1 cellular context compared by ENCODE assay signal in the genomic region with DNA sequence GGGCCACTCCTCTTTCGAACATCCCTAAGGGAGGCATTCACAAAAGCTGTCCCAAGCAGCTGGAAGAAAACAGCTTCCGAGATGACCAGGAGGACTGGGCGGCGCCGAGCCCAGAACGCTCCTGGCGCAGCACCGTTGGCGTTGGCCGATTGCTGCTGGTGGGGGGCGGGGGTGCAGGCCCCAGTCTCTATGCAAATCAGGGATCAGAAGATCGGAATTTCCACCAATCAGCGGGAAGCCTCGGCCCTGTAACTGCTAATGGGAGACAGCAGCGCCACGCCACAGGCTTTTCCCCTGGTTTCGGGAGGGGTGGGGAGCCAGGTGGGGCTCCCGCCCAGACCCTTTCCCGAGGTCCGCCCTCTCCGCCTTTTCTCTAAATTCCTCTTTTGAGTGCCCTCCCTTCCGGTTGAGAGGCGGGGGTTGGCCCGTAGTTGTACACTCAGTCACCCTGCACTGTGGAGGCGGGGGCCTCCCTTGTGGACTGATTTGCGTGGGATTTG.
TF ChIP-seq lines count a peak whose summit lies in the region.

No MANE protein-coding gene starts in this region.

TF ChIP-seq in WTC11, 78 proteins besides CTCF, POLR2A, EP300 and RAD21 (continued from another document):
- TF ChIP-seq, protein P1, sequence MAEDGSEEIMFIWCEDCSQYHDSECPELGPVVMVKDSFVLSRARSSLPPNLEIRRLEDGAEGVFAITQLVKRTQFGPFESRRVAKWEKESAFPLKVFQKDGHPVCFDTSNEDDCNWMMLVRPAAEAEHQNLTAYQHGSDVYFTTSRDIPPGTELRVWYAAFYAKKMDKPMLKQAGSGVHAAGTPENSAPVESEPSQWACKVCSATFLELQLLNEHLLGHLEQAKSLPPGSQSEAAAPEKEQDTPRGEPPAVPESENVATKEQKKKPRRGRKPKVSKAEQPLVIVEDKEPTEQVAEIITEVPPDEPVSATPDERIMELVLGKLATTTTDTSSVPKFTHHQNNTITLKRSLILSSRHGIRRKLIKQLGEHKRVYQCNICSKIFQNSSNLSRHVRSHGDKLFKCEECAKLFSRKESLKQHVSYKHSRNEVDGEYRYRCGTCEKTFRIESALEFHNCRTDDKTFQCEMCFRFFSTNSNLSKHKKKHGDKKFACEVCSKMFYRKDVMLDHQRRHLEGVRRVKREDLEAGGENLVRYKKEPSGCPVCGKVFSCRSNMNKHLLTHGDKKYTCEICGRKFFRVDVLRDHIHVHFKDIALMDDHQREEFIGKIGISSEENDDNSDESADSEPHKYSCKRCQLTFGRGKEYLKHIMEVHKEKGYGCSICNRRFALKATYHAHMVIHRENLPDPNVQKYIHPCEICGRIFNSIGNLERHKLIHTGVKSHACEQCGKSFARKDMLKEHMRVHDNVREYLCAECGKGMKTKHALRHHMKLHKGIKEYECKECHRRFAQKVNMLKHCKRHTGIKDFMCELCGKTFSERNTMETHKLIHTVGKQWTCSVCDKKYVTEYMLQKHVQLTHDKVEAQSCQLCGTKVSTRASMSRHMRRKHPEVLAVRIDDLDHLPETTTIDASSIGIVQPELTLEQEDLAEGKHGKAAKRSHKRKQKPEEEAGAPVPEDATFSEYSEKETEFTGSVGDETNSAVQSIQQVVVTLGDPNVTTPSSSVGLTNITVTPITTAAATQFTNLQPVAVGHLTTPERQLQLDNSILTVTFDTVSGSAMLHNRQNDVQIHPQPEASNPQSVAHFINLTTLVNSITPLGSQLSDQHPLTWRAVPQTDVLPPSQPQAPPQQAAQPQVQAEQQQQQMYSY (CRISPR knock-in tag; IDR thresholded peaks at IDR 0.05) = peak; percentile 57
- TF ChIP-seq NFYB (CRISPR knock-in tag; conservative IDR thresholded peaks at IDR 0.05; ENCODE audit: low read depth) = peak; percentile 68
- TF ChIP-seq HMGA2 (CRISPR knock-in tag; IDR thresholded peaks at IDR 0.05) = no peak
- TF ChIP-seq GRHL2 (CRISPR knock-in tag; IDR thresholded peaks at IDR 0.05; ENCODE audit: insufficient replicate concordance, severe bottlenecking) = no peak
- no peak for TF ChIP-seq ZNF423 (CRISPR knock-in tag; IDR thresholded peaks at IDR 0.05)
- TF ChIP-seq, protein P2, sequence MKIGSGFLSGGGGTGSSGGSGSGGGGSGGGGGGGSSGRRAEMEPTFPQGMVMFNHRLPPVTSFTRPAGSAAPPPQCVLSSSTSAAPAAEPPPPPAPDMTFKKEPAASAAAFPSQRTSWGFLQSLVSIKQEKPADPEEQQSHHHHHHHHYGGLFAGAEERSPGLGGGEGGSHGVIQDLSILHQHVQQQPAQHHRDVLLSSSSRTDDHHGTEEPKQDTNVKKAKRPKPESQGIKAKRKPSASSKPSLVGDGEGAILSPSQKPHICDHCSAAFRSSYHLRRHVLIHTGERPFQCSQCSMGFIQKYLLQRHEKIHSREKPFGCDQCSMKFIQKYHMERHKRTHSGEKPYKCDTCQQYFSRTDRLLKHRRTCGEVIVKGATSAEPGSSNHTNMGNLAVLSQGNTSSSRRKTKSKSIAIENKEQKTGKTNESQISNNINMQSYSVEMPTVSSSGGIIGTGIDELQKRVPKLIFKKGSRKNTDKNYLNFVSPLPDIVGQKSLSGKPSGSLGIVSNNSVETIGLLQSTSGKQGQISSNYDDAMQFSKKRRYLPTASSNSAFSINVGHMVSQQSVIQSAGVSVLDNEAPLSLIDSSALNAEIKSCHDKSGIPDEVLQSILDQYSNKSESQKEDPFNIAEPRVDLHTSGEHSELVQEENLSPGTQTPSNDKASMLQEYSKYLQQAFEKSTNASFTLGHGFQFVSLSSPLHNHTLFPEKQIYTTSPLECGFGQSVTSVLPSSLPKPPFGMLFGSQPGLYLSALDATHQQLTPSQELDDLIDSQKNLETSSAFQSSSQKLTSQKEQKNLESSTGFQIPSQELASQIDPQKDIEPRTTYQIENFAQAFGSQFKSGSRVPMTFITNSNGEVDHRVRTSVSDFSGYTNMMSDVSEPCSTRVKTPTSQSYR (CRISPR knock-in tag; IDR thresholded peaks at IDR 0.05) = no peak
- TF ChIP-seq, protein P3, sequence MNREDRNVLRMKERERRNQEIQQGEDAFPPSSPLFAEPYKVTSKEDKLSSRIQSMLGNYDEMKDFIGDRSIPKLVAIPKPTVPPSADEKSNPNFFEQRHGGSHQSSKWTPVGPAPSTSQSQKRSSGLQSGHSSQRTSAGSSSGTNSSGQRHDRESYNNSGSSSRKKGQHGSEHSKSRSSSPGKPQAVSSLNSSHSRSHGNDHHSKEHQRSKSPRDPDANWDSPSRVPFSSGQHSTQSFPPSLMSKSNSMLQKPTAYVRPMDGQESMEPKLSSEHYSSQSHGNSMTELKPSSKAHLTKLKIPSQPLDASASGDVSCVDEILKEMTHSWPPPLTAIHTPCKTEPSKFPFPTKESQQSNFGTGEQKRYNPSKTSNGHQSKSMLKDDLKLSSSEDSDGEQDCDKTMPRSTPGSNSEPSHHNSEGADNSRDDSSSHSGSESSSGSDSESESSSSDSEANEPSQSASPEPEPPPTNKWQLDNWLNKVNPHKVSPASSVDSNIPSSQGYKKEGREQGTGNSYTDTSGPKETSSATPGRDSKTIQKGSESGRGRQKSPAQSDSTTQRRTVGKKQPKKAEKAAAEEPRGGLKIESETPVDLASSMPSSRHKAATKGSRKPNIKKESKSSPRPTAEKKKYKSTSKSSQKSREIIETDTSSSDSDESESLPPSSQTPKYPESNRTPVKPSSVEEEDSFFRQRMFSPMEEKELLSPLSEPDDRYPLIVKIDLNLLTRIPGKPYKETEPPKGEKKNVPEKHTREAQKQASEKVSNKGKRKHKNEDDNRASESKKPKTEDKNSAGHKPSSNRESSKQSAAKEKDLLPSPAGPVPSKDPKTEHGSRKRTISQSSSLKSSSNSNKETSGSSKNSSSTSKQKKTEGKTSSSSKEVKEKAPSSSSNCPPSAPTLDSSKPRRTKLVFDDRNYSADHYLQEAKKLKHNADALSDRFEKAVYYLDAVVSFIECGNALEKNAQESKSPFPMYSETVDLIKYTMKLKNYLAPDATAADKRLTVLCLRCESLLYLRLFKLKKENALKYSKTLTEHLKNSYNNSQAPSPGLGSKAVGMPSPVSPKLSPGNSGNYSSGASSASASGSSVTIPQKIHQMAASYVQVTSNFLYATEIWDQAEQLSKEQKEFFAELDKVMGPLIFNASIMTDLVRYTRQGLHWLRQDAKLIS (CRISPR knock-in tag; IDR thresholded peaks at IDR 0.05; ENCODE audit: borderline replicate concordance) = no peak
- TF ChIP-seq, protein P4, sequence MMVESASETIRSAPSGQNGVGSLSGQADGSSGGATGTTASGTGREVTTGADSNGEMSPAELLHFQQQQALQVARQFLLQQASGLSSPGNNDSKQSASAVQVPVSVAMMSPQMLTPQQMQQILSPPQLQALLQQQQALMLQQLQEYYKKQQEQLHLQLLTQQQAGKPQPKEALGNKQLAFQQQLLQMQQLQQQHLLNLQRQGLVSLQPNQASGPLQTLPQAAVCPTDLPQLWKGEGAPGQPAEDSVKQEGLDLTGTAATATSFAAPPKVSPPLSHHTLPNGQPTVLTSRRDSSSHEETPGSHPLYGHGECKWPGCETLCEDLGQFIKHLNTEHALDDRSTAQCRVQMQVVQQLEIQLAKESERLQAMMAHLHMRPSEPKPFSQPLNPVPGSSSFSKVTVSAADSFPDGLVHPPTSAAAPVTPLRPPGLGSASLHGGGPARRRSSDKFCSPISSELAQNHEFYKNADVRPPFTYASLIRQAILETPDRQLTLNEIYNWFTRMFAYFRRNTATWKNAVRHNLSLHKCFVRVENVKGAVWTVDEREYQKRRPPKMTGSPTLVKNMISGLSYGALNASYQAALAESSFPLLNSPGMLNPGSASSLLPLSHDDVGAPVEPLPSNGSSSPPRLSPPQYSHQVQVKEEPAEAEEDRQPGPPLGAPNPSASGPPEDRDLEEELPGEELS (CRISPR knock-in tag; IDR thresholded peaks at IDR 0.05) = no peak
- TF ChIP-seq ZNF232 (CRISPR knock-in tag; IDR thresholded peaks at IDR 0.05) = 0 out of 2 replicates have a peak, but pooled peaks have one; percentile 69
- no peak for TF ChIP-seq JAZF1 (CRISPR knock-in tag; IDR thresholded peaks at IDR 0.05)
- no peak for TF ChIP-seq GABPB1 (CRISPR knock-in tag; IDR thresholded peaks at IDR 0.05)
- no peak for TF ChIP-seq NFATC4 (CRISPR knock-in tag; IDR thresholded peaks at IDR 0.05)
- TF ChIP-seq, protein P5, sequence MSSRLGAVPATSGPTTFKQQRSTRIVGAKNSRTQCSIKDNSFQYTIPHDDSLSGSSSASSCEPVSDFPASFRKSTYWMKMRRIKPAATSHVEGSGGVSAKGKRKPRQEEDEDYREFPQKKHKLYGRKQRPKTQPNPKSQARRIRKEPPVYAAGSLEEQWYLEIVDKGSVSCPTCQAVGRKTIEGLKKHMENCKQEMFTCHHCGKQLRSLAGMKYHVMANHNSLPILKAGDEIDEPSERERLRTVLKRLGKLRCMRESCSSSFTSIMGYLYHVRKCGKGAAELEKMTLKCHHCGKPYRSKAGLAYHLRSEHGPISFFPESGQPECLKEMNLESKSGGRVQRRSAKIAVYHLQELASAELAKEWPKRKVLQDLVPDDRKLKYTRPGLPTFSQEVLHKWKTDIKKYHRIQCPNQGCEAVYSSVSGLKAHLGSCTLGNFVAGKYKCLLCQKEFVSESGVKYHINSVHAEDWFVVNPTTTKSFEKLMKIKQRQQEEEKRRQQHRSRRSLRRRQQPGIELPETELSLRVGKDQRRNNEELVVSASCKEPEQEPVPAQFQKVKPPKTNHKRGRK (CRISPR knock-in tag; IDR thresholded peaks at IDR 0.05; ENCODE audit: borderline replicate concordance) = no peak
- TF ChIP-seq SP1 (CRISPR knock-in tag; conservative IDR thresholded peaks at IDR 0.05) = peak; percentile 80
- no peak for TF ChIP-seq SOX15 (CRISPR knock-in tag; IDR thresholded peaks at IDR 0.05)
- TF ChIP-seq TP53 (CRISPR knock-in tag; IDR thresholded peaks at IDR 0.05) = no peak
- TF ChIP-seq CREB1 (CRISPR knock-in tag; IDR thresholded peaks at IDR 0.05) = no peak
- TF ChIP-seq KAT7 (CRISPR knock-in tag; IDR thresholded peaks at IDR 0.05; ENCODE audit: borderline replicate concordance) = no peak
- TF ChIP-seq, protein P6, sequence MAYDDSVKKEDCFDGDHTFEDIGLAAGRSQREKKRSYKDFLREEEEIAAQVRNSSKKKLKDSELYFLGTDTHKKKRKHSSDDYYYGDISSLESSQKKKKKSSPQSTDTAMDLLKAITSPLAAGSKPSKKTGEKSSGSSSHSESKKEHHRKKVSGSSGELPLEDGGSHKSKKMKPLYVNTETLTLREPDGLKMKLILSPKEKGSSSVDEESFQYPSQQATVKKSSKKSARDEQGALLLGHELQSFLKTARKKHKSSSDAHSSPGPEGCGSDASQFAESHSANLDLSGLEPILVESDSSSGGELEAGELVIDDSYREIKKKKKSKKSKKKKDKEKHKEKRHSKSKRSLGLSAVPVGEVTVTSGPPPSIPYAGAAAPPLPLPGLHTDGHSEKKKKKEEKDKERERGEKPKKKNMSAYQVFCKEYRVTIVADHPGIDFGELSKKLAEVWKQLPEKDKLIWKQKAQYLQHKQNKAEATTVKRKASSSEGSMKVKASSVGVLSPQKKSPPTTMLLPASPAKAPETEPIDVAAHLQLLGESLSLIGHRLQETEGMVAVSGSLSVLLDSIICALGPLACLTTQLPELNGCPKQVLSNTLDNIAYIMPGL (CRISPR knock-in tag; IDR thresholded peaks at IDR 0.05) = no peak
- no peak for TF ChIP-seq ZNF138 (CRISPR knock-in tag; conservative IDR thresholded peaks at IDR 0.05)
- TF ChIP-seq, protein P7, sequence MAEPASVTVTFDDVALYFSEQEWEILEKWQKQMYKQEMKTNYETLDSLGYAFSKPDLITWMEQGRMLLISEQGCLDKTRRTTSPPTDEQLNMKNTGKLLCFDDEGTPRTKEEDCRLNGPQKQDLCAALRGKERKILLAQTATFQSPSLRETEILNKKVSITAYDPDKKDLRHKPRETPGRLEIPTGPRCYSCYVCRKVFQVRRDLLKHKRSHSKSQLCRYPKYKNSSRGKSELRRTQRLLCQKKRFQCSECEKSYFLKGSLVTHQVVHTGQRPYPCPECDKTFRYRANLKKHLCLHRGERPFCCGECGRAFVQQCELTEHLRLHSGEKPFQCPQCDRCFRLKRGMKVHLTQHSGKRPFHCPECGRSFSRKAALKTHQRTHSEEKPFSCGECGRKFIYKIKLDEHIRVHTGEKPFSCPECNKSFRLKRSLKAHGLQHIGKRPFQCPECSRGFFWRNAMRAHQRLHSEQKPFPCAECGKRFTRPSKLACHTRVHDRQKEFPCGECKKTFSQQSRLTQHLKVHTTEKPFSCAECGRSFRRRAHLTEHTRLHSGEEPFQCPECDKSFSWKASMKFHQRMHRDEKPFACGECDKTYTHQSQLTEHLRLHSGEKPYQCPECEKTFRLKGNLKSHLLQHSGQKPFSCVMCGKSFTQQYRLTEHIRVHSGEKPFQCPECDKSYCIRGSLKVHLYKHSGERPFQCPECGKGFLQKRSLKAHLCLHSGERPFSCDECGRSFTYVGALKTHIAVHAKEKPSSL (CRISPR knock-in tag; conservative IDR thresholded peaks at IDR 0.05) = no peak
- peak; percentile 90 for TF ChIP-seq ETV6 (CRISPR knock-in tag; IDR thresholded peaks at IDR 0.05)
- no peak for TF ChIP-seq CREM (CRISPR knock-in tag; IDR thresholded peaks at IDR 0.05)
- no peak for TF ChIP-seq NR3C1 (CRISPR knock-in tag; conservative IDR thresholded peaks at IDR 0.05; ENCODE audit: low read depth)
- TF ChIP-seq, protein P8, sequence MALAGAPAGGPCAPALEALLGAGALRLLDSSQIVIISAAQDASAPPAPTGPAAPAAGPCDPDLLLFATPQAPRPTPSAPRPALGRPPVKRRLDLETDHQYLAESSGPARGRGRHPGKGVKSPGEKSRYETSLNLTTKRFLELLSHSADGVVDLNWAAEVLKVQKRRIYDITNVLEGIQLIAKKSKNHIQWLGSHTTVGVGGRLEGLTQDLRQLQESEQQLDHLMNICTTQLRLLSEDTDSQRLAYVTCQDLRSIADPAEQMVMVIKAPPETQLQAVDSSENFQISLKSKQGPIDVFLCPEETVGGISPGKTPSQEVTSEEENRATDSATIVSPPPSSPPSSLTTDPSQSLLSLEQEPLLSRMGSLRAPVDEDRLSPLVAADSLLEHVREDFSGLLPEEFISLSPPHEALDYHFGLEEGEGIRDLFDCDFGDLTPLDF (CRISPR knock-in tag; IDR thresholded peaks at IDR 0.05) = no peak
- TF ChIP-seq, protein P9, sequence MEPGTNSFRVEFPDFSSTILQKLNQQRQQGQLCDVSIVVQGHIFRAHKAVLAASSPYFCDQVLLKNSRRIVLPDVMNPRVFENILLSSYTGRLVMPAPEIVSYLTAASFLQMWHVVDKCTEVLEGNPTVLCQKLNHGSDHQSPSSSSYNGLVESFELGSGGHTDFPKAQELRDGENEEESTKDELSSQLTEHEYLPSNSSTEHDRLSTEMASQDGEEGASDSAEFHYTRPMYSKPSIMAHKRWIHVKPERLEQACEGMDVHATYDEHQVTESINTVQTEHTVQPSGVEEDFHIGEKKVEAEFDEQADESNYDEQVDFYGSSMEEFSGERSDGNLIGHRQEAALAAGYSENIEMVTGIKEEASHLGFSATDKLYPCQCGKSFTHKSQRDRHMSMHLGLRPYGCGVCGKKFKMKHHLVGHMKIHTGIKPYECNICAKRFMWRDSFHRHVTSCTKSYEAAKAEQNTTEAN (CRISPR knock-in tag; IDR thresholded peaks at IDR 0.05) = no peak
- TF ChIP-seq FOXK1 (CRISPR knock-in tag; IDR thresholded peaks at IDR 0.05) = peak; percentile 66
- TF ChIP-seq, protein P10, sequence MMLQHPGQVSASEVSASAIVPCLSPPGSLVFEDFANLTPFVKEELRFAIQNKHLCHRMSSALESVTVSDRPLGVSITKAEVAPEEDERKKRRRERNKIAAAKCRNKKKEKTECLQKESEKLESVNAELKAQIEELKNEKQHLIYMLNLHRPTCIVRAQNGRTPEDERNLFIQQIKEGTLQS (CRISPR knock-in tag; conservative IDR thresholded peaks at IDR 0.05) = no peak
- no peak for TF ChIP-seq PRRX2 (CRISPR knock-in tag; IDR thresholded peaks at IDR 0.05)
- TF ChIP-seq, protein P11, sequence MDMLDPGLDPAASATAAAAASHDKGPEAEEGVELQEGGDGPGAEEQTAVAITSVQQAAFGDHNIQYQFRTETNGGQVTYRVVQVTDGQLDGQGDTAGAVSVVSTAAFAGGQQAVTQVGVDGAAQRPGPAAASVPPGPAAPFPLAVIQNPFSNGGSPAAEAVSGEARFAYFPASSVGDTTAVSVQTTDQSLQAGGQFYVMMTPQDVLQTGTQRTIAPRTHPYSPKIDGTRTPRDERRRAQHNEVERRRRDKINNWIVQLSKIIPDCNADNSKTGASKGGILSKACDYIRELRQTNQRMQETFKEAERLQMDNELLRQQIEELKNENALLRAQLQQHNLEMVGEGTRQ (CRISPR knock-in tag; IDR thresholded peaks at IDR 0.05) = peak; percentile 8; the same call in 1 of the 2 replicates
